ENCODE assay signal across 12 cellular contexts in genomic region chr20:56875052-56875663, GRCh38.
A peak's percentile ranks its signal among the peaks of the same experiment; 100 is the strongest.
DNase-seq lines count a peak whose midpoint lies in the region; ATAC-seq and TF ChIP-seq lines count a peak whose summit lies in the region.
"Had no signal": no experiment of that assay in that cellular context is flagged by ENCODE, and none has a peak within 500 bp of the region (broad histone marks: within the 10 kb centered on the region; RNA-seq: fewer than 3 reads in every experiment).

No MANE protein-coding gene starts in this region.

- peak overlapping the region; percentile 80 for H2AFZ ChIP-seq in GM23338

- no peaks in the 10 kb centered on the region for H3K9me2 ChIP-seq in GM23338 (ENCODE audit: insufficient read depth)

- H3K27ac ChIP-seq in GM23338 (ENCODE audit: low read depth) (no peak overlapping the region), right atrium auricular region (no peak overlapping the region)

- H3K4me1 Mint-ChIP-seq in GM23338 = peaks cover 14% of the 10 kb centered on the region
- H3K4me1 Mint-ChIP-seq in osteocyte (ENCODE audit: unreplicated experiment) = peaks cover 26% of the 10 kb centered on the region

- H3K4me1 ChIP-seq in GM23338 (ENCODE audit: insufficient read depth) (no peaks in the 10 kb centered on the region; the same call in 1 of the 2 replicates), right atrium auricular region (no peaks in the 10 kb centered on the region)

- H3K27me3 ChIP-seq in GM23338 (ENCODE audit: insufficient read depth) = no peaks in the 10 kb centered on the region
- H3K27me3 ChIP-seq in right atrium auricular region = no peaks in the 10 kb centered on the region

- no peaks in the 10 kb centered on the region for H3F3A ChIP-seq in GM23338 (replicated peaks; ENCODE audit: low read depth)

- H3K4me3 ChIP-seq in GM23338 (no peak overlapping the region), epithelial cell of esophagus (ENCODE audit: low read length) (no peak overlapping the region), right atrium auricular region (no peak overlapping the region)

- H3K36me3 Mint-ChIP-seq in GM23338 (ENCODE audit: low read depth) (no peaks in the 10 kb centered on the region), osteocyte (ENCODE audit: unreplicated experiment) (no peaks in the 10 kb centered on the region)

- no peaks in the 10 kb centered on the region for H3K79me2 ChIP-seq in GM23338 (replicated peaks; ENCODE audit: insufficient read depth)

- H3K36me3 ChIP-seq in GM23338 (ENCODE audit: insufficient read depth) (no peaks in the 10 kb centered on the region), right atrium auricular region (no peaks in the 10 kb centered on the region)

- H3K27me3 Mint-ChIP-seq in GM23338 (ENCODE audit: insufficient read depth, low read depth, poor library complexity) (peaks cover 14% of the 10 kb centered on the region), osteocyte (ENCODE audit: unreplicated experiment) (no peaks in the 10 kb centered on the region)
- H3K27me3 Mint-ChIP-seq: activated T-cell treated with anti-CD3 and anti-CD28 coated beads, Interleukin-2, amount 50 U/mL, for 24 hours had no signal

- H3K9me3 Mint-ChIP-seq in GM23338 (no peaks in the 10 kb centered on the region), osteocyte (ENCODE audit: unreplicated experiment) (peaks cover 7% of the 10 kb centered on the region)
- H3K9me3 Mint-ChIP-seq: activated T-cell treated with anti-CD3 and anti-CD28 coated beads, Interleukin-2, amount 50 U/mL, for 24 hours had no signal

- ATAC-seq in GM23338 = peak; percentile 81
- no peak for ATAC-seq in GM21390 (IDR thresholded peaks at IDR 0.05; ENCODE audit: unreplicated experiment)
- ATAC-seq: left ventricle myocardium superior, sciatic nerve had no signal

- H4K20me1 ChIP-seq in GM23338 (replicated peaks; ENCODE audit: insufficient read depth) = no peaks in the 10 kb centered on the region

- no peak overlapping the region for H3K4me3 Mint-ChIP-seq in GM23338
- H3K4me3 Mint-ChIP-seq in osteocyte (ENCODE audit: unreplicated experiment) = no peak overlapping the region
- H3K4me3 Mint-ChIP-seq: activated T-cell treated with anti-CD3 and anti-CD28 coated beads, Interleukin-2, amount 50 U/mL, for 24 hours had no signal

- H3K27ac Mint-ChIP-seq in GM23338 (no peak overlapping the region), osteocyte (ENCODE audit: unreplicated experiment) (peak overlapping the region; percentile 77)
- H3K27ac Mint-ChIP-seq: activated T-cell treated with anti-CD3 and anti-CD28 coated beads, Interleukin-2, amount 50 U/mL, for 24 hours had no signal

- H3K4me2 ChIP-seq in GM23338 = no peak overlapping the region

- H3K9me3 ChIP-seq in right atrium auricular region = peaks cover 0 to 5% of the 10 kb centered on the region in 2 donors

- DNase-seq in GM23338 (ENCODE audit: low spot score) (no peak), NOMO-1 treated with DMSO at 0.1 percent for 48 hours (lab: John Stamatoyannopoulos, UW; ENCODE audit: unreplicated experiment) (peak; percentile 62), epithelial cell of esophagus (ENCODE audit: low read depth) (peak; percentile 97), osteocyte (ENCODE audit: extremely low spot score, unreplicated experiment) (peak; percentile 89), GM19238 (ENCODE audit: insufficient read length, low spot score) (no peak), right atrium auricular region (ENCODE audit: low spot score) (no peak)
- no peak for DNase-seq in activated CD8-positive, alpha-beta memory T cell treated with anti-CD3 and anti-CD28 coated beads for 24 hours
- DNase-seq: activated T-cell treated with anti-CD3 and anti-CD28 coated beads, Interleukin-2, amount 50 U/mL, for 24 hours; dermis blood vessel endothelial cell; left ventricle myocardium superior had no signal

- TF ChIP-seq CTCF in GM23338 (conservative IDR thresholded peaks at IDR 0.05; ENCODE audit: low read depth in 2 of 2) (no peak), epithelial cell of esophagus (IDR thresholded peaks at IDR 0.05; ENCODE audit: insufficient read depth, low read depth, low read length, missing control alignments) (no peak), osteocyte (IDR thresholded peaks at IDR 0.05) (no peak), right atrium auricular region (IDR thresholded peaks at IDR 0.05) (no peak)

TF ChIP-seq in GM23338, 12 proteins besides CTCF, POLR2A, EP300 and RAD21 (continues in another document):
- TF ChIP-seq ZNF331 (CRISPR knock-in tag; IDR thresholded peaks at IDR 0.05; ENCODE audit: low read depth) = no peak
- TF ChIP-seq ZNF114 (CRISPR knock-in tag; IDR thresholded peaks at IDR 0.05) = no peak
- TF ChIP-seq REST (IDR thresholded peaks at IDR 0.05; ENCODE audit: unreplicated experiment) = no peak
- TF ChIP-seq CREB1 (CRISPR knock-in tag; IDR thresholded peaks at IDR 0.05; ENCODE audit: low read depth) = no peak

Comparison
In these comparisons a context has a peak if more than half of its experiments do, and no peak if none do; other contexts are left out.
1. DNase-seq: peak in NOMO-1 treated with DMSO at 0.1 percent for 48 hours (single experiment), epithelial cell of esophagus (single experiment) and osteocyte (single experiment); none in GM23338 (single experiment), GM19238 (single experiment), activated CD8-positive, alpha-beta memory T cell treated with anti-CD3 and anti-CD28 coated beads for 24 hours (single experiment) and right atrium auricular region (single experiment).